19 cellular contexts compared by ENCODE assay signal in the genomic region with DNA sequence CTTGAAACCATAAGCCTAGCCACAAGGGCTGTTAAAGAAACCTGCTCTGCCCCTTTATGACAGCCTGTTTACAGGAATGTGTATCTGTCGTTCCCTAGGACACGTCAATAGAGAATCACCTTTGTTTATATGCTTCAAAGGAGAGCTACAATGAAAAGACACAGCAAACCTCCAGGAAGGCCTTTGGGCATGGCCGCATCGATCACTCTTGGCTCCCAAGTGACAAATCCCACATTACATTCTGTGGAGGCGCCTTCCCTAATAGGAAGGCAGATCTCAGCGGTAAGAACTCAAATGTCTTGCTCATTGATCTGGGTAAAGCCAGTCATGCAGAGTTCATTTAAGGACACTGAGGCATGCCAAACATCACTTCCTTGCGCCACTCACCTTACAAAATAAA. TPM values are rescaled to one million over a fixed set of nuclear protein-coding genes. Genes with fewer than 3 reads are reported as not detected.
A peak's percentile ranks its signal among the peaks of the same experiment; 100 is the strongest.
DNase-seq lines count a peak whose midpoint lies in the region; ATAC-seq lines count a peak whose summit lies in the region.
"Had no signal": no experiment of that assay in that cellular context is flagged by ENCODE, and none has a peak within 500 bp of the region (broad histone marks: within the 10 kb centered on the region; RNA-seq: fewer than 3 reads in every experiment).

No MANE protein-coding gene starts in this region.

- H3K4ac ChIP-seq in neuronal stem cell (ENCODE audit: low read length) = no peak overlapping the region

- H4K91ac ChIP-seq in neuronal stem cell (ENCODE audit: low read depth, low read length, poor library complexity) = no peak overlapping the region

- no peaks in the 10 kb centered on the region for H3K79me1 ChIP-seq in neuronal stem cell (ENCODE audit: low read depth, low read length)

- H4K8ac ChIP-seq in neuronal stem cell (ENCODE audit: low read depth, low read length) = no peak overlapping the region

- peak; percentile 26 for ATAC-seq in esophagus mucosa
- no peak for ATAC-seq in HG02938 (IDR thresholded peaks at IDR 0.05; ENCODE audit: unreplicated experiment)
- ATAC-seq in right cardiac atrium = no peak

- H3K18ac ChIP-seq in neuronal stem cell (ENCODE audit: low read length) = no peak overlapping the region

- H2BK15ac ChIP-seq in neuronal stem cell (ENCODE audit: low read length) = no peak overlapping the region

- no peaks in the 10 kb centered on the region for H3K9me3 ChIP-seq in neuronal stem cell (replicated peaks in 1 of 2; ENCODE audit: control insufficient read depth in 2 of 2, insufficient read depth in 1 of 2, low read depth in 1 of 2, low read length in 2 of 2)
- H3K9me3 ChIP-seq in right cardiac atrium (ENCODE audit: control insufficient read depth, low read length) = no peaks in the 10 kb centered on the region
- H3K9me3 ChIP-seq: SJSA1 had no signal

- H3K27ac ChIP-seq in neuronal stem cell (replicated peaks; ENCODE audit: low read length) (no peak overlapping the region), right cardiac atrium (ENCODE audit: low read length) (no peak overlapping the region)
- H3K27ac ChIP-seq: C4-2B, RWPE1, SJSA1 had no signal

- H3K14ac ChIP-seq in neuronal stem cell (ENCODE audit: low read length) = no peak overlapping the region

- H3K4me3 ChIP-seq in neuronal stem cell (ENCODE audit: low read length in 2 of 2) (no peak overlapping the region), right cardiac atrium (ENCODE audit: low read length) (no peak overlapping the region)
- H3K4me3 ChIP-seq: SJSA1 had no signal

- no peak overlapping the region for H2AFZ ChIP-seq in neuronal stem cell (ENCODE audit: low read length)

- H3K4me1 ChIP-seq in neuronal stem cell (ENCODE audit: control insufficient read depth in 2 of 2, insufficient read depth in 1 of 2, low read depth in 1 of 2, low read length in 2 of 2) (peaks cover 0 to 4% of the 10 kb centered on the region in 2 donors), right cardiac atrium (ENCODE audit: control insufficient read depth, insufficient read depth, low read length) (no peaks in the 10 kb centered on the region)
- H3K4me1 ChIP-seq: SJSA1 had no signal

- no peak overlapping the region for H2BK12ac ChIP-seq in neuronal stem cell (ENCODE audit: low read length)

- no peak overlapping the region for H3K9ac ChIP-seq in neuronal stem cell (ENCODE audit: low read depth, low read length, poor library complexity)

- H3K4me2 ChIP-seq in neuronal stem cell (ENCODE audit: insufficient read depth, low read length, poor library complexity, severe bottlenecking) = no peak overlapping the region

- H3K27me3 ChIP-seq in neuronal stem cell (ENCODE audit: control insufficient read depth in 3 of 3, insufficient read depth in 3 of 3, low read depth in 1 of 3, low read length in 3 of 3) = no peaks in the 10 kb centered on the region
- H3K27me3 ChIP-seq in right cardiac atrium (ENCODE audit: control insufficient read depth, insufficient read depth) = no peaks in the 10 kb centered on the region

- no peaks in the 10 kb centered on the region for H3K36me3 ChIP-seq in neuronal stem cell (replicated peaks in 1 of 2; ENCODE audit: control insufficient read depth in 2 of 2, insufficient read depth in 2 of 2, low read length in 2 of 2)
- H3K36me3 ChIP-seq: SJSA1 had no signal

- no peak overlapping the region for H3K23ac ChIP-seq in neuronal stem cell (ENCODE audit: low read depth, low read length, poor library complexity)

- DNase-seq in DMS53 (lab: John Stamatoyannopoulos, UW) (peak; percentile 29), DMS53 treated with DMSO at 0.1 percent for 48 hours (lab: John Stamatoyannopoulos, UW; ENCODE audit: unreplicated experiment) (no peak), M059J (ENCODE audit: low read depth) (peak; percentile 11), neuronal stem cell (ENCODE audit: low spot score) (peak; percentile 36), right cardiac atrium (no peak)
- no peak for DNase-seq in activated CD4-positive, alpha-beta T cell treated with anti-CD3 and anti-CD28 coated beads for 48 hours
- DNase-seq: 8988T, DMS79 treated with DMSO at 0.1 percent for 48 hours, GDM1, KBM-7, NCI-H1092, SW 1271 had no signal

- no peak overlapping the region for H2AK5ac ChIP-seq in neuronal stem cell (ENCODE audit: low read depth, low read length)

- WGBS in neuronal stem cell (ENCODE audit: extremely low coverage in 2 of 2, insufficient read length in 2 of 2, insufficient replicate concordance in 1 of 2), 2 donors = no CpG with 5 or more reads among the region's 7 CpGs
- WGBS in right cardiac atrium = 78% methylated on average over 7 of the region's 7 CpGs

- intact Hi-C loops in right cardiac atrium (cut with DNase I) = no loop called here

- H2BK120ac ChIP-seq in neuronal stem cell (ENCODE audit: low read depth, low read length) = no peak overlapping the region

- no peak overlapping the region for H2BK5ac ChIP-seq in neuronal stem cell (ENCODE audit: low read length)

RNA-seq across cellular contexts. Expression of a gene that starts 26.5 kb away (rescaled TPM):
- not detected in 2 replicates for total RNA-seq in M059J (2014; rRNA removed; shearing (Covaris generic))
- total RNA-seq in esophagus mucosa = not detected
- polyA plus RNA-seq in neuronal stem cell (2013, experiment 1 of 2) = 0.07 TPM
- polyA plus RNA-seq in neuronal stem cell (2013, experiment 2 of 2) = 0.04 TPM
- total RNA-seq in right cardiac atrium = not detected
- not detected for polyA plus RNA-seq in right cardiac atrium
- total RNA-seq: NCI-H460, OCI-LY7 had no signal

Comparison
In these comparisons a context has a peak if more than half of its experiments do, and no peak if none do; other contexts are left out.
1. DNase-seq: peak in DMS53 (single experiment), M059J (single experiment) and neuronal stem cell (single experiment); none in DMS53 treated with DMSO at 0.1 percent for 48 hours (single experiment), right cardiac atrium (0 of 3) and activated CD4-positive, alpha-beta T cell treated with anti-CD3 and anti-CD28 coated beads for 48 hours (single experiment).